ENCODE assay signal across 24 cellular contexts in the genomic region with DNA sequence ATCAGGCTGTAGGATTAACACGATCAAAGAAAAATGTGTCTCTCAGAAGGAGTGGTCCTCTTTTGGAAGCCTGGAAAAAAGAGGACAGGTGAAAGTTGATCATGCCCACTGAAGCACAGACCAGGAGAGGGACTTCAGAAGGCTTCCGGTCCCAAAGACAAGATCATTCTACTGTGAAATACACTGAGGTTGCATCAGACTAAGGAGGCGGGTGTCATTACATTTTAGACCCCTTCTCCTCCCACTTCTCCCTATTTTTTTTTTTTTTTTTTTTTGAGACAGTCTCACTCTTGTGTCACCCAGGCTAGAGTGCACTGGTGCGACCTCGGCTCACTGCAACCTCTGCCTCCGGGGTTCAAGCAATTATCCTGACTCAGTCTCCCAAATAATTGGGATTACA.
DNase-seq lines count a peak whose midpoint lies in the region; ATAC-seq and TF ChIP-seq lines count a peak whose summit lies in the region.
"Had no signal": no experiment of that assay in that cellular context is flagged by ENCODE, and none has a peak within 500 bp of the region (broad histone marks: within the 10 kb centered on the region; RNA-seq: fewer than 3 reads in every experiment).

No MANE protein-coding gene starts in this region.

- H3K4me1 Mint-ChIP-seq in naive thymus-derived CD4-positive, alpha-beta T cell: peaks cover 0 to 13% (median 0%) of the 10 kb centered on the region in 7 donors

- no peak overlapping the region for H3K4me3 Mint-ChIP-seq in naive thymus-derived CD4-positive, alpha-beta T cell
- H3K4me3 Mint-ChIP-seq: activated naive CD4-positive, alpha-beta T cell treated with anti-CD3 and anti-CD28 coated beads, Interleukin-2, amount 10 ng/mL, durations not matched to agents 7 days and 5 days; activated T-cell treated with anti-CD3 and anti-CD28 coated beads, Interleukin-2, amount 50 U/mL, for 4 hours; T-helper 2 cell treated with Interferon-gamma antibody and Interleukin-4, amounts not matched to agents 5 μg/mL and 100 μg/mL, for 36 hours had no signal

- no peak overlapping the region for H3K27ac ChIP-seq in naive thymus-derived CD4-positive, alpha-beta T cell (ENCODE audit: low read depth, low read length)
- H3K27ac ChIP-seq in brain microvascular endothelial cell: no peak overlapping the region
- H3K27ac ChIP-seq: C4-2B, epithelial cell of prostate, foreskin keratinocyte, Peyer's patch, right atrium auricular region, SK-N-MC had no signal

- H3K36me3 ChIP-seq in naive thymus-derived CD4-positive, alpha-beta T cell (ENCODE audit: control insufficient read depth in 2 of 3, insufficient read depth in 3 of 3, low read length in 3 of 3): no peaks in the 10 kb centered on the region
- no peaks in the 10 kb centered on the region for H3K36me3 ChIP-seq in brain microvascular endothelial cell (replicated peaks)
- H3K36me3 ChIP-seq: MG63, Peyer's patch, right atrium auricular region had no signal

- no peak for TF ChIP-seq CTCF in brain microvascular endothelial cell (IDR thresholded peaks at IDR 0.05; ENCODE audit: low read depth, low read length, missing control alignments)

- POLR2A ChIA-PET in naive thymus-derived CD4-positive, alpha-beta T cell (lab: Charles Lee): no interaction called here

- H3K27me3 Mint-ChIP-seq in naive thymus-derived CD4-positive, alpha-beta T cell: no peaks in the 10 kb centered on the region

- H3K27me3 ChIP-seq in naive thymus-derived CD4-positive, alpha-beta T cell (ENCODE audit: control insufficient read depth in 2 of 2, insufficient read depth in 2 of 2, low read length in 2 of 2): no peaks in the 10 kb centered on the region
- H3K27me3 ChIP-seq in brain microvascular endothelial cell (replicated peaks): no peaks in the 10 kb centered on the region
- H3K27me3 ChIP-seq: foreskin keratinocyte, MG63, Peyer's patch, right atrium auricular region had no signal

- in situ Hi-C loops in KBM-7 (cut with MboI; ENCODE audit: low pct_unique_long_range_greater_than_20kb, low sequenced_read_pairs): no loop called here
- in situ Hi-C loops in brain microvascular endothelial cell (cut with HindIII; ENCODE audit: low pct_ligation_motif_present, low sequenced_read_pairs): no loop called here

- peaks cover 0 to 3% (median 0%) of the 10 kb centered on the region in 11 donors for H3K9me3 Mint-ChIP-seq in naive thymus-derived CD4-positive, alpha-beta T cell
- H3K9me3 Mint-ChIP-seq: activated naive CD4-positive, alpha-beta T cell treated with anti-CD3 and anti-CD28 coated beads, Interleukin-2, amount 10 ng/mL, durations not matched to agents 7 days and 5 days; activated T-cell treated with anti-CD3 and anti-CD28 coated beads, Interleukin-2, amount 50 U/mL, for 4 hours; T-helper 2 cell treated with Interferon-gamma antibody and Interleukin-4, amounts not matched to agents 5 μg/mL and 100 μg/mL, for 36 hours had no signal

- ATAC-seq in naive thymus-derived CD4-positive, alpha-beta T cell: peak; percentile 31
- ATAC-seq in GM19035 (IDR thresholded peaks at IDR 0.05; ENCODE audit: unreplicated experiment): no peak
- ATAC-seq: activated T-cell treated with anti-CD3 and anti-CD28 coated beads, Interleukin-2, amount 50 U/mL, for 4 hours had no signal

- DNase-seq in CD1c-positive myeloid dendritic cell (ENCODE audit: extremely low spot score) (peak; percentile 79), KBM-7 (peak; percentile 70), SIG-M5 treated with dmso at 0.1 percent for 504 hours (lab: John Stamatoyannopoulos, UW; ENCODE audit: unreplicated experiment) (peak; percentile 87), brain microvascular endothelial cell (no peak), HT-29 (ENCODE audit: low spot score) (no peak)
- no peak for DNase-seq in naive thymus-derived CD4-positive, alpha-beta T cell
- DNase-seq in activated CD4-positive, alpha-beta T cell treated with anti-CD3 and anti-CD28 coated beads for 4 hours: no peak
- DNase-seq: activated CD4-positive, CD25-positive, alpha-beta regulatory T cell; activated naive CD4-positive, alpha-beta T cell treated with anti-CD3 and anti-CD28 coated beads, Interleukin-2, amount 10 ng/mL, durations not matched to agents 7 days and 5 days; activated T-cell treated with anti-CD3 and anti-CD28 coated beads, Interleukin-2, amount 50 U/mL, for 4 hours; anterior cingulate cortex; caudate nucleus; foreskin keratinocyte; hippocampal formation; MG63; NCI-H1694; Peyer's patch had no signal

- no peak overlapping the region for H3K27ac Mint-ChIP-seq in naive thymus-derived CD4-positive, alpha-beta T cell
- H3K27ac Mint-ChIP-seq: activated naive CD4-positive, alpha-beta T cell treated with anti-CD3 and anti-CD28 coated beads, Interleukin-2, amount 10 ng/mL, durations not matched to agents 7 days and 5 days; T-helper 2 cell treated with Interferon-gamma antibody and Interleukin-4, amounts not matched to agents 5 μg/mL and 100 μg/mL, for 36 hours had no signal

- CTCF ChIA-PET in naive thymus-derived CD4-positive, alpha-beta T cell (lab: Charles Lee): no interaction called here

- H3K4me3 ChIP-seq in naive thymus-derived CD4-positive, alpha-beta T cell (ENCODE audit: low read length): no peak overlapping the region
- no peak overlapping the region for H3K4me3 ChIP-seq in brain microvascular endothelial cell (ENCODE audit: low read depth, low read length)
- H3K4me3 ChIP-seq: lung, MG63, Peyer's patch, right atrium auricular region, SK-N-MC had no signal

- H3K4me1 ChIP-seq in naive thymus-derived CD4-positive, alpha-beta T cell (ENCODE audit: control insufficient read depth in 2 of 2, insufficient read depth in 2 of 2, low read length in 2 of 2): no peaks in the 10 kb centered on the region
- H3K4me1 ChIP-seq: Peyer's patch, right atrium auricular region had no signal

- intact Hi-C loops in naive thymus-derived CD4-positive, alpha-beta T cell (cut with micrococcal nuclease): no loop called here

- H3K9me3 ChIP-seq in naive thymus-derived CD4-positive, alpha-beta T cell (ENCODE audit: control insufficient read depth in 2 of 3, low read length in 3 of 3): no peaks in the 10 kb centered on the region
- H3K9me3 ChIP-seq: MG63, Peyer's patch, right atrium auricular region had no signal

- H3K36me3 Mint-ChIP-seq in naive thymus-derived CD4-positive, alpha-beta T cell: peaks cover 0 to under 1% (median 0%) of the 10 kb centered on the region in 5 donors

Comparison
In these comparisons a context has a peak if more than half of its experiments do, and no peak if none do; other contexts are left out.
1. DNase-seq: peak in CD1c-positive myeloid dendritic cell (single experiment), KBM-7 (single experiment) and SIG-M5 treated with dmso at 0.1 percent for 504 hours (single experiment); none in naive thymus-derived CD4-positive, alpha-beta T cell (0 of 9), brain microvascular endothelial cell (single experiment), HT-29 (single experiment) and activated CD4-positive, alpha-beta T cell treated with anti-CD3 and anti-CD28 coated beads for 4 hours (0 of 2).